ENCODE assay signal across 16 cellular contexts in genomic region chr2:42928161-42928691, GRCh38.
DNase-seq lines count a peak whose midpoint lies in the region; ATAC-seq and TF ChIP-seq lines count a peak whose summit lies in the region.
"Had no signal": no experiment of that assay in that cellular context is flagged by ENCODE, and none has a peak within 500 bp of the region (broad histone marks: within the 10 kb centered on the region; RNA-seq: fewer than 3 reads in every experiment).

No MANE protein-coding gene starts in this region.

- peak; percentile 9 for ATAC-seq in mucosa of descending colon
- ATAC-seq: activated CD4-positive, CD25-positive, alpha-beta regulatory T cell treated with anti-CD3 and anti-CD28 coated beads, Interleukin-2, amount 50 U/mL, for 24 hours had no signal

- H3K4me3 Mint-ChIP-seq in type B pancreatic cell = peak overlapping the region; percentile 65
- H3K4me3 Mint-ChIP-seq: activated naive CD8-positive, alpha-beta T cell had no signal

- intact Hi-C loops in breast epithelium (cut with DNase I; ENCODE audit: low total_unique reads) (loop anchor here (10.0 kb wide), 1 partner anchor 53 kb away; no protein-coding TSS in a partner anchor), mucosa of descending colon (cut with DNase I, micrococcal nuclease) (no loop called here)

- H3K27ac Mint-ChIP-seq in type B pancreatic cell = peak overlapping the region; percentile 92
- H3K27ac Mint-ChIP-seq: activated naive CD8-positive, alpha-beta T cell had no signal

- peaks cover 82% of the 10 kb centered on the region for H3K4me1 Mint-ChIP-seq in type B pancreatic cell (ENCODE audit: unreplicated experiment)

- H3K27me3 ChIP-seq in breast epithelium = no peaks in the 10 kb centered on the region

- no peaks in the 10 kb centered on the region for H3K27me3 Mint-ChIP-seq in type B pancreatic cell
- H3K27me3 Mint-ChIP-seq: activated naive CD8-positive, alpha-beta T cell had no signal

- H3K4me3 ChIP-seq in breast epithelium = no peak overlapping the region
- no peak overlapping the region for H3K4me3 ChIP-seq in mucosa of descending colon

- TF ChIP-seq POLR2A in breast epithelium (IDR thresholded peaks at IDR 0.05) = no peak

- no peaks in the 10 kb centered on the region for H3K9me3 Mint-ChIP-seq in type B pancreatic cell

- H3K36me3 ChIP-seq in breast epithelium = no peaks in the 10 kb centered on the region
- no peaks in the 10 kb centered on the region for H3K36me3 ChIP-seq in mucosa of descending colon (ENCODE audit: low read depth)

- peak; percentile 42 for DNase-seq in DMS53 (lab: John Stamatoyannopoulos, UW)
- DNase-seq in DMS53 treated with DMSO at 0.1 percent for 48 hours (lab: John Stamatoyannopoulos, UW; ENCODE audit: unreplicated experiment) = no peak
- DNase-seq in breast epithelium (ENCODE audit: low spot score in 2 of 2) = no peak
- peak in 1 of 3 donors; percentile 83 for DNase-seq in mucosa of descending colon
- DNase-seq in type B pancreatic cell (ENCODE audit: extremely low spot score, unreplicated experiment) = no peak
- DNase-seq in activated T-cell treated with anti-CD3 and anti-CD28 coated beads, Interleukin-2, amount 50 U/mL, for 48 hours = no peak
- DNase-seq in effector CD4-positive, alpha-beta T cell = no peak
- DNase-seq in GDM1 (lab: John Stamatoyannopoulos, UW) = no peak
- DNase-seq: DND-41; NCI-H1048; stimulated activated CD4-positive, alpha-beta T cell treated with anti-CD3 and anti-CD28 coated beads, Interleukin-12 subunit alpha, Interleukin-12 subunit beta, amount 100 ng/mL, for 4 hours; stimulated activated naive CD4-positive, alpha-beta T cell had no signal

- H3K27ac ChIP-seq in breast epithelium = peak overlapping the region; percentile 91 to 96
- H3K27ac ChIP-seq: 22Rv1, epithelial cell of prostate had no signal

- TF ChIP-seq CTCF in breast epithelium (IDR thresholded peaks at IDR 0.05) (no peak), mucosa of descending colon (IDR thresholded peaks at IDR 0.05) (no peak), type B pancreatic cell (conservative IDR thresholded peaks at IDR 0.05) (no peak)

- H3K36me3 Mint-ChIP-seq in type B pancreatic cell = no peaks in the 10 kb centered on the region
- H3K36me3 Mint-ChIP-seq: activated naive CD8-positive, alpha-beta T cell had no signal

- H3K9me3 ChIP-seq in breast epithelium (no peaks in the 10 kb centered on the region), mucosa of descending colon (no peaks in the 10 kb centered on the region)

- peaks cover 54 to 82% of the 10 kb centered on the region in 2 donors for H3K4me1 ChIP-seq in breast epithelium
- peaks cover 80% of the 10 kb centered on the region for H3K4me1 ChIP-seq in mucosa of descending colon (ENCODE audit: low read depth)
